ENCODE assay signal across 1 cellular context in the genomic region with DNA sequence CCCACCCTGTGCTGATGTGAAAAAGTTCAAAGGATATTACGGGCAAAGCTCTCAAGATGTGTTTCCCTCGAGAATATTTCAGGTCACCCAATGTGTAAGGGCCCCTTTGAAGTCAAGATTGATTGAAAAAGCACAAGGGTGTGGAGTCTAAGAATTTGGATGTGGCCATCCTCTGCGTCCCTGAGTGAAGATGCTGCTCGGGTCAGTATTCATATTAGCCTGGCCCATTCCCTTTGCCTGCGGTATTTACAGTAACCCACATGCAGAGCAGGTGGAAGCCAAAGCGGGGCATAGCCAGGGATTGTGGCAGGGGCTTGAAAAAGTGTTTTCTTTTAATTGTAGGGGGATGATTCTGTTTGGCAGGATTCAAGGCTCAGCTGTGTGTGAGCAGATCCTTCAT.
TF ChIP-seq lines count a peak whose summit lies in the region.

No MANE protein-coding gene starts in this region.

TF ChIP-seq in K562, 482 proteins besides CTCF, POLR2A, EP300 and RAD21:
- TF ChIP-seq, protein P1, sequence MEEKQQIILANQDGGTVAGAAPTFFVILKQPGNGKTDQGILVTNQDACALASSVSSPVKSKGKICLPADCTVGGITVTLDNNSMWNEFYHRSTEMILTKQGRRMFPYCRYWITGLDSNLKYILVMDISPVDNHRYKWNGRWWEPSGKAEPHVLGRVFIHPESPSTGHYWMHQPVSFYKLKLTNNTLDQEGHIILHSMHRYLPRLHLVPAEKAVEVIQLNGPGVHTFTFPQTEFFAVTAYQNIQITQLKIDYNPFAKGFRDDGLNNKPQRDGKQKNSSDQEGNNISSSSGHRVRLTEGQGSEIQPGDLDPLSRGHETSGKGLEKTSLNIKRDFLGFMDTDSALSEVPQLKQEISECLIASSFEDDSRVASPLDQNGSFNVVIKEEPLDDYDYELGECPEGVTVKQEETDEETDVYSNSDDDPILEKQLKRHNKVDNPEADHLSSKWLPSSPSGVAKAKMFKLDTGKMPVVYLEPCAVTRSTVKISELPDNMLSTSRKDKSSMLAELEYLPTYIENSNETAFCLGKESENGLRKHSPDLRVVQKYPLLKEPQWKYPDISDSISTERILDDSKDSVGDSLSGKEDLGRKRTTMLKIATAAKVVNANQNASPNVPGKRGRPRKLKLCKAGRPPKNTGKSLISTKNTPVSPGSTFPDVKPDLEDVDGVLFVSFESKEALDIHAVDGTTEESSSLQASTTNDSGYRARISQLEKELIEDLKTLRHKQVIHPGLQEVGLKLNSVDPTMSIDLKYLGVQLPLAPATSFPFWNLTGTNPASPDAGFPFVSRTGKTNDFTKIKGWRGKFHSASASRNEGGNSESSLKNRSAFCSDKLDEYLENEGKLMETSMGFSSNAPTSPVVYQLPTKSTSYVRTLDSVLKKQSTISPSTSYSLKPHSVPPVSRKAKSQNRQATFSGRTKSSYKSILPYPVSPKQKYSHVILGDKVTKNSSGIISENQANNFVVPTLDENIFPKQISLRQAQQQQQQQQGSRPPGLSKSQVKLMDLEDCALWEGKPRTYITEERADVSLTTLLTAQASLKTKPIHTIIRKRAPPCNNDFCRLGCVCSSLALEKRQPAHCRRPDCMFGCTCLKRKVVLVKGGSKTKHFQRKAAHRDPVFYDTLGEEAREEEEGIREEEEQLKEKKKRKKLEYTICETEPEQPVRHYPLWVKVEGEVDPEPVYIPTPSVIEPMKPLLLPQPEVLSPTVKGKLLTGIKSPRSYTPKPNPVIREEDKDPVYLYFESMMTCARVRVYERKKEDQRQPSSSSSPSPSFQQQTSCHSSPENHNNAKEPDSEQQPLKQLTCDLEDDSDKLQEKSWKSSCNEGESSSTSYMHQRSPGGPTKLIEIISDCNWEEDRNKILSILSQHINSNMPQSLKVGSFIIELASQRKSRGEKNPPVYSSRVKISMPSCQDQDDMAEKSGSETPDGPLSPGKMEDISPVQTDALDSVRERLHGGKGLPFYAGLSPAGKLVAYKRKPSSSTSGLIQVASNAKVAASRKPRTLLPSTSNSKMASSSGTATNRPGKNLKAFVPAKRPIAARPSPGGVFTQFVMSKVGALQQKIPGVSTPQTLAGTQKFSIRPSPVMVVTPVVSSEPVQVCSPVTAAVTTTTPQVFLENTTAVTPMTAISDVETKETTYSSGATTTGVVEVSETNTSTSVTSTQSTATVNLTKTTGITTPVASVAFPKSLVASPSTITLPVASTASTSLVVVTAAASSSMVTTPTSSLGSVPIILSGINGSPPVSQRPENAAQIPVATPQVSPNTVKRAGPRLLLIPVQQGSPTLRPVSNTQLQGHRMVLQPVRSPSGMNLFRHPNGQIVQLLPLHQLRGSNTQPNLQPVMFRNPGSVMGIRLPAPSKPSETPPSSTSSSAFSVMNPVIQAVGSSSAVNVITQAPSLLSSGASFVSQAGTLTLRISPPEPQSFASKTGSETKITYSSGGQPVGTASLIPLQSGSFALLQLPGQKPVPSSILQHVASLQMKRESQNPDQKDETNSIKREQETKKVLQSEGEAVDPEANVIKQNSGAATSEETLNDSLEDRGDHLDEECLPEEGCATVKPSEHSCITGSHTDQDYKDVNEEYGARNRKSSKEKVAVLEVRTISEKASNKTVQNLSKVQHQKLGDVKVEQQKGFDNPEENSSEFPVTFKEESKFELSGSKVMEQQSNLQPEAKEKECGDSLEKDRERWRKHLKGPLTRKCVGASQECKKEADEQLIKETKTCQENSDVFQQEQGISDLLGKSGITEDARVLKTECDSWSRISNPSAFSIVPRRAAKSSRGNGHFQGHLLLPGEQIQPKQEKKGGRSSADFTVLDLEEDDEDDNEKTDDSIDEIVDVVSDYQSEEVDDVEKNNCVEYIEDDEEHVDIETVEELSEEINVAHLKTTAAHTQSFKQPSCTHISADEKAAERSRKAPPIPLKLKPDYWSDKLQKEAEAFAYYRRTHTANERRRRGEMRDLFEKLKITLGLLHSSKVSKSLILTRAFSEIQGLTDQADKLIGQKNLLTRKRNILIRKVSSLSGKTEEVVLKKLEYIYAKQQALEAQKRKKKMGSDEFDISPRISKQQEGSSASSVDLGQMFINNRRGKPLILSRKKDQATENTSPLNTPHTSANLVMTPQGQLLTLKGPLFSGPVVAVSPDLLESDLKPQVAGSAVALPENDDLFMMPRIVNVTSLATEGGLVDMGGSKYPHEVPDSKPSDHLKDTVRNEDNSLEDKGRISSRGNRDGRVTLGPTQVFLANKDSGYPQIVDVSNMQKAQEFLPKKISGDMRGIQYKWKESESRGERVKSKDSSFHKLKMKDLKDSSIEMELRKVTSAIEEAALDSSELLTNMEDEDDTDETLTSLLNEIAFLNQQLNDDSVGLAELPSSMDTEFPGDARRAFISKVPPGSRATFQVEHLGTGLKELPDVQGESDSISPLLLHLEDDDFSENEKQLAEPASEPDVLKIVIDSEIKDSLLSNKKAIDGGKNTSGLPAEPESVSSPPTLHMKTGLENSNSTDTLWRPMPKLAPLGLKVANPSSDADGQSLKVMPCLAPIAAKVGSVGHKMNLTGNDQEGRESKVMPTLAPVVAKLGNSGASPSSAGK (IDR thresholded peaks at IDR 0.05): peak; percentile 62; the same call in 1 of the 2 replicates
- TF ChIP-seq, protein P2, sequence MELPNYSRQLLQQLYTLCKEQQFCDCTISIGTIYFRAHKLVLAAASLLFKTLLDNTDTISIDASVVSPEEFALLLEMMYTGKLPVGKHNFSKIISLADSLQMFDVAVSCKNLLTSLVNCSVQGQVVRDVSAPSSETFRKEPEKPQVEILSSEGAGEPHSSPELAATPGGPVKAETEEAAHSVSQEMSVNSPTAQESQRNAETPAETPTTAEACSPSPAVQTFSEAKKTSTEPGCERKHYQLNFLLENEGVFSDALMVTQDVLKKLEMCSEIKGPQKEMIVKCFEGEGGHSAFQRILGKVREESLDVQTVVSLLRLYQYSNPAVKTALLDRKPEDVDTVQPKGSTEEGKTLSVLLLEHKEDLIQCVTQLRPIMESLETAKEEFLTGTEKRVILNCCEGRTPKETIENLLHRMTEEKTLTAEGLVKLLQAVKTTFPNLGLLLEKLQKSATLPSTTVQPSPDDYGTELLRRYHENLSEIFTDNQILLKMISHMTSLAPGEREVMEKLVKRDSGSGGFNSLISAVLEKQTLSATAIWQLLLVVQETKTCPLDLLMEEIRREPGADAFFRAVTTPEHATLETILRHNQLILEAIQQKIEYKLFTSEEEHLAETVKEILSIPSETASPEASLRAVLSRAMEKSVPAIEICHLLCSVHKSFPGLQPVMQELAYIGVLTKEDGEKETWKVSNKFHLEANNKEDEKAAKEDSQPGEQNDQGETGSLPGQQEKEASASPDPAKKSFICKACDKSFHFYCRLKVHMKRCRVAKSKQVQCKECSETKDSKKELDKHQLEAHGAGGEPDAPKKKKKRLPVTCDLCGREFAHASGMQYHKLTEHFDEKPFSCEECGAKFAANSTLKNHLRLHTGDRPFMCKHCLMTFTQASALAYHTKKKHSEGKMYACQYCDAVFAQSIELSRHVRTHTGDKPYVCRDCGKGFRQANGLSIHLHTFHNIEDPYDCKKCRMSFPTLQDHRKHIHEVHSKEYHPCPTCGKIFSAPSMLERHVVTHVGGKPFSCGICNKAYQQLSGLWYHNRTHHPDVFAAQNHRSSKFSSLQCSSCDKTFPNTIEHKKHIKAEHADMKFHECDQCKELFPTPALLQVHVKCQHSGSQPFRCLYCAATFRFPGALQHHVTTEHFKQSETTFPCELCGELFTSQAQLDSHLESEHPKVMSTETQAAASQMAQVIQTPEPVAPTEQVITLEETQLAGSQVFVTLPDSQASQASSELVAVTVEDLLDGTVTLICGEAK (IDR thresholded peaks at IDR 0.05): no peak
- TF ChIP-seq, protein P2 (CRISPR knock-in tag; IDR thresholded peaks at IDR 0.05): no peak
